Comparison of ENCODE assay signal across 28 cellular contexts in the genomic region with DNA sequence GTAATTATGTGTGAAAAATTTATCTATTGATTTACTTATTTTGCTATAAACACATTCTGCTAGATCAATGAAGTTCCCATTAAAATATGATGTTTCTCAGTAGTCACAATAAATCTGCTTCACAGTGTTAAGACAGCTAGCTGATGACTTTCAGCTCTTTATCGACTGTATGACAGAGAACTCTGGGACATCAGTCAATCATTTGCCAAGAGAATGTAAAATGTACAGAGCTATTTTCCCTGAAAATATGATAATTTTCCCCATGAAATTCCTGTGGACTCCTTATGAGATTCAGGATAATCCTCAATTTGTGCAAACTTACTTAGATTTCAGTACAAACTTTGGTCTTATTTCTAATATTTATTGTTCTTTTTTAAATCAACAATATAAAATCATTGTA.
DNase-seq lines count a peak whose midpoint lies in the region; FAIRE-seq and TF ChIP-seq lines count a peak whose summit lies in the region.
"Had no signal": no experiment of that assay in that cellular context is flagged by ENCODE, and none has a peak within 500 bp of the region (broad histone marks: within the 10 kb centered on the region; RNA-seq: fewer than 3 reads in every experiment).

No MANE protein-coding gene starts in this region.

- H3K27me3 Mint-ChIP-seq in osteocyte (ENCODE audit: unreplicated experiment): no peaks in the 10 kb centered on the region
- H3K27me3 Mint-ChIP-seq: CD4-positive, alpha-beta memory T cell; CD4-positive, CD25-positive, alpha-beta regulatory T cell; CD8-positive, alpha-beta memory T cell had no signal

- FAIRE-seq in frontal cortex (lab: Jason Lieb, UNC) (no peak), HTR-8/SVneo (lab: Jason Lieb, UNC) (no peak)
- FAIRE-seq: A204.1, G401.6, GM12891, GM19239 had no signal

- peaks cover 5 to 41% (median 18%) of the 10 kb centered on the region in 10 experiments; a peak in 17 of 20 replicates for H3K4me1 ChIP-seq in BLaER1 treated with 17β-estradiol and CSF1 and Interleukin-3, amounts not matched to agents 10 nM and 100 nM
- no peaks in the 10 kb centered on the region; the same call in 1 of the 2 replicates for H3K4me1 ChIP-seq in Karpas-422 (ENCODE audit: low read length)
- no peaks in the 10 kb centered on the region for H3K4me1 ChIP-seq in left ventricle myocardium inferior
- H3K4me1 ChIP-seq in adrenal gland (replicated peaks in 1 of 2): no peaks in the 10 kb centered on the region
- H3K4me1 ChIP-seq: BE2C had no signal

- TF ChIP-seq CTCF in osteocyte (IDR thresholded peaks at IDR 0.05): no peak
- TF ChIP-seq CTCF in left ventricle myocardium inferior (IDR thresholded peaks at IDR 0.05; ENCODE audit: borderline replicate concordance): no peak
- TF ChIP-seq CTCF in adrenal gland (IDR thresholded peaks at IDR 0.05): no peak

- WGBS in adrenal gland, 4 donors: 90 to 95% (median 93%) methylated on average over 1 of the region's 1 CpG

- H2AFZ ChIP-seq in Karpas-422 (ENCODE audit: low read length): 0 out of 2 replicates have a peak overlapping the region, but pooled peaks have one; percentile 20

- no peaks in the 10 kb centered on the region for H4K20me1 ChIP-seq in BLaER1 treated with 17β-estradiol and CSF1 and Interleukin-3, amounts not matched to agents 10 nM and 100 nM
- no peaks in the 10 kb centered on the region for H4K20me1 ChIP-seq in Karpas-422 (ENCODE audit: insufficient read depth, low read depth, low read length)

- peak overlapping the region; percentile 14 for H3K27ac Mint-ChIP-seq in osteocyte (ENCODE audit: unreplicated experiment)
- H3K27ac Mint-ChIP-seq: CD14-positive monocyte; CD4-positive, alpha-beta memory T cell; CD4-positive, CD25-positive, alpha-beta regulatory T cell; CD8-positive, alpha-beta memory T cell had no signal

- no peaks in the 10 kb centered on the region for H3K27me3 ChIP-seq in BLaER1 treated with 17β-estradiol and CSF1 and Interleukin-3, amounts not matched to agents 10 nM and 100 nM
- H3K27me3 ChIP-seq in Karpas-422 (ENCODE audit: low read length) (no peaks in the 10 kb centered on the region), left ventricle myocardium inferior (ENCODE audit: low read depth) (no peaks in the 10 kb centered on the region), adrenal gland (no peaks in the 10 kb centered on the region)
- H3K27me3 ChIP-seq: BE2C had no signal

- H3K4me3 ChIP-seq in BLaER1 treated with 17β-estradiol and CSF1 and Interleukin-3, amounts not matched to agents 10 nM and 100 nM: no peak overlapping the region
- no peak overlapping the region for H3K4me3 ChIP-seq in Karpas-422 (ENCODE audit: low read length)
- no peak overlapping the region for H3K4me3 ChIP-seq in SK-N-MC
- H3K4me3 ChIP-seq in left ventricle myocardium inferior: no peak overlapping the region
- H3K4me3 ChIP-seq in adrenal gland: no peak overlapping the region

- H3K9me2 ChIP-seq in Karpas-422 (replicated peaks; ENCODE audit: insufficient read depth, low read length): no peaks in the 10 kb centered on the region

- H3K9ac ChIP-seq in BLaER1 treated with 17β-estradiol and CSF1 and Interleukin-3, amounts not matched to agents 10 nM and 100 nM: no peak overlapping the region
- H3K9ac ChIP-seq in Karpas-422 (ENCODE audit: low read length) (no peak overlapping the region), SK-N-MC (ENCODE audit: insufficient read length) (no peak overlapping the region)

- DNase-seq in Karpas-422: no peak
- DNase-seq in SK-N-MC (ENCODE audit: low read depth, low spot score): no peak
- DNase-seq in osteocyte (ENCODE audit: extremely low spot score, unreplicated experiment): no peak
- no peak for DNase-seq in frontal cortex (ENCODE audit: low spot score in 2 of 2)
- no peak for DNase-seq in left ventricle myocardium inferior
- no peak for DNase-seq in adrenal gland
- no peak for DNase-seq in HTR-8/SVneo (ENCODE audit: insufficient read length, low spot score)
- DNase-seq: 8988T; ACHN; BE2C; C1 segment of cervical spinal cord; CD4-positive, alpha-beta memory T cell; CD4-positive, CD25-positive, alpha-beta regulatory T cell; CD8-positive, alpha-beta memory T cell; COR-L47; DMS 273 treated with DMSO at 0.1 percent for 48 hours; DMS153; DMS53; DMS79; DND-41; EL; GF-D8 had no signal

- TF ChIP-seq POLR2A in adrenal gland (IDR thresholded peaks at IDR 0.05): no peak

- peak overlapping the region in 1 of 11 experiments; percentile 21; a peak in 1 of 22 replicates for H3K27ac ChIP-seq in BLaER1 treated with 17β-estradiol and CSF1 and Interleukin-3, amounts not matched to agents 10 nM and 100 nM
- no peak overlapping the region for H3K27ac ChIP-seq in Karpas-422 (ENCODE audit: low read length)
- H3K27ac ChIP-seq in SK-N-MC: peak overlapping the region; percentile 90; the same call in 1 of the 2 replicates
- no peak overlapping the region for H3K27ac ChIP-seq in left ventricle myocardium inferior (replicated peaks)
- no peak overlapping the region for H3K27ac ChIP-seq in adrenal gland

- H3K4me1 Mint-ChIP-seq in osteocyte (ENCODE audit: unreplicated experiment): peaks cover 37% of the 10 kb centered on the region
- H3K4me1 Mint-ChIP-seq: CD14-positive monocyte; CD4-positive, alpha-beta memory T cell; CD4-positive, CD25-positive, alpha-beta regulatory T cell; CD8-positive, alpha-beta memory T cell had no signal

- no peaks in the 10 kb centered on the region for H3K79me2 ChIP-seq in Karpas-422 (ENCODE audit: low read length)

- H3K9me3 ChIP-seq in BLaER1 treated with 17β-estradiol and CSF1 and Interleukin-3, amounts not matched to agents 10 nM and 100 nM (replicated peaks in 1 of 11): peaks cover under 1 to 22% (median 10%) of the 10 kb centered on the region in 11 experiments; a peak in 17 of 22 replicates
- H3K9me3 ChIP-seq in Karpas-422 (ENCODE audit: low read length) (peaks cover 3% of the 10 kb centered on the region; the same call in 1 of the 2 replicates), SK-N-MC (ENCODE audit: low read depth, low read length) (no peaks in the 10 kb centered on the region), left ventricle myocardium inferior (replicated peaks) (peaks cover 11% of the 10 kb centered on the region), adrenal gland (replicated peaks in 1 of 3) (no peaks in the 10 kb centered on the region)
- H3K9me3 ChIP-seq: BE2C had no signal

- no peaks in the 10 kb centered on the region for H3K36me3 Mint-ChIP-seq in osteocyte (ENCODE audit: unreplicated experiment)
- H3K36me3 Mint-ChIP-seq: CD14-positive monocyte; CD4-positive, alpha-beta memory T cell; CD4-positive, CD25-positive, alpha-beta regulatory T cell; CD8-positive, alpha-beta memory T cell had no signal

- H3K9me3 Mint-ChIP-seq in osteocyte (ENCODE audit: unreplicated experiment): peaks cover 9% of the 10 kb centered on the region

- H3K4me3 Mint-ChIP-seq in osteocyte (ENCODE audit: unreplicated experiment): no peak overlapping the region
- H3K4me3 Mint-ChIP-seq: CD14-positive monocyte; CD4-positive, alpha-beta memory T cell; CD4-positive, CD25-positive, alpha-beta regulatory T cell; CD8-positive, alpha-beta memory T cell had no signal

- H3K4me2 ChIP-seq in BLaER1 treated with 17β-estradiol and CSF1 and Interleukin-3, amounts not matched to agents 10 nM and 100 nM: peak overlapping the region in 6 of 11 experiments; percentile 51 to 77 (median 63); a peak in 10 of 22 replicates
- no peak overlapping the region for H3K4me2 ChIP-seq in Karpas-422 (ENCODE audit: low read depth, low read length, poor library complexity, severe bottlenecking)

- intact Hi-C loops in left ventricle myocardium inferior (cut with micrococcal nuclease) (no loop called here), adrenal gland (cut with DNase I) (no loop called here)

- no peaks in the 10 kb centered on the region for H3K36me3 ChIP-seq in BLaER1 treated with 17β-estradiol and CSF1 and Interleukin-3, amounts not matched to agents 10 nM and 100 nM
- H3K36me3 ChIP-seq in Karpas-422 (ENCODE audit: insufficient read depth, low read length) (no peaks in the 10 kb centered on the region), SK-N-MC (ENCODE audit: insufficient read depth, low read length) (no peaks in the 10 kb centered on the region), left ventricle myocardium inferior (no peaks in the 10 kb centered on the region), adrenal gland (replicated peaks in 1 of 2) (no peaks in the 10 kb centered on the region)
- H3K36me3 ChIP-seq: BE2C had no signal
